ENCODE assay signal across 1 cellular context in the genomic region with DNA sequence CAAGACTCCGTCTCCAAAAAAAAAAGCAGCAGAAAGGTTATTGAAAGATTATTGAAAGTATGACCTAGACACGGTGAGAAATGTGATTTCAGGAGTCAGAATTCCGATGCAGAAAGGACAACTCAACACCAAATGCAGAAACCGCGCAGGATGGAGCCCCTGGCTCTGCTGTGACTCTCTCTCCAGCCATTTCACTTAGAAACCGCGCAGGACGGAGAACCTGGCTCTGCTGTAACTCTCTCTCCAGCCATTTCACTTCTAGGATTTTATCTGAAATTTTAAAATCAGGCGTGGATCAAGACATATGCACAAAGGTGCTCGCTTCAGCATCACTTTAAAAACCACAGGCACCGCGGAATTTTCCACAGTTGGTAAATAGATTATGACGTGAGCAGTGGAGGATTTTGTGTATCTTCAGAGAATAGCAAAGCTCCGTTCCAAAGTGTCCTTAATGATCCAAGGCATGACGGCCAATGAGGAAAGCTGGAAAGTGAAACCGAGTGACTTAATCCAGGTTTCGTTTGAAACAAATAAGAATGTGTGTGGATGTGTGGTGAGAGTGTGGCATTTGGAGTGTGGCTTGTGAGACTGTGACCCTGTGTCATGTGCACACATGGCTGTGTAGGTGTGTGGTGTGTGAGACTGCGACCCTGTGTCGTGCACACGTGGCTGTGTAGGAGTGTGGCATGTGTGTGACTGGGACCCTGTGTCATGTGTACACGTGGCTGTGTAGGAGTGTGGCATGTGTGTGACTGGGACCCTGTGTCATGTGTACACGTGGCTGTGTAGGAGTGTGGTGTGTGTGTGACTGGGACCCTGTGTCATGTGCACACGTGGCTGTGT.
TF ChIP-seq lines count a peak whose summit lies in the region.

No MANE protein-coding gene starts in this region.

TF ChIP-seq in H1, 55 proteins besides CTCF, POLR2A, EP300 and RAD21:
- TF ChIP-seq MAFK (IDR thresholded peaks at IDR 0.05; ENCODE audit: low read depth, low read length): no peak
- TF ChIP-seq POU5F1 (IDR thresholded peaks at IDR 0.05; ENCODE audit: low read depth, low read length): no peak
- TF ChIP-seq YY1 (IDR thresholded peaks at IDR 0.05; ENCODE audit: low read depth, low read length): no peak
- TF ChIP-seq HDAC6 (IDR thresholded peaks at IDR 0.05; ENCODE audit: low read depth, low read length): no peak
- TF ChIP-seq CBX5 (IDR thresholded peaks at IDR 0.05; ENCODE audit: low read depth, low read length): no peak
- TF ChIP-seq, protein P1, sequence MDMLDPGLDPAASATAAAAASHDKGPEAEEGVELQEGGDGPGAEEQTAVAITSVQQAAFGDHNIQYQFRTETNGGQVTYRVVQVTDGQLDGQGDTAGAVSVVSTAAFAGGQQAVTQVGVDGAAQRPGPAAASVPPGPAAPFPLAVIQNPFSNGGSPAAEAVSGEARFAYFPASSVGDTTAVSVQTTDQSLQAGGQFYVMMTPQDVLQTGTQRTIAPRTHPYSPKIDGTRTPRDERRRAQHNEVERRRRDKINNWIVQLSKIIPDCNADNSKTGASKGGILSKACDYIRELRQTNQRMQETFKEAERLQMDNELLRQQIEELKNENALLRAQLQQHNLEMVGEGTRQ (IDR thresholded peaks at IDR 0.05; ENCODE audit: low read length): no peak
- TF ChIP-seq CTBP2 (IDR thresholded peaks at IDR 0.05; ENCODE audit: borderline replicate concordance, insufficient read depth, insufficient read length, low read length): no peak
- TF ChIP-seq SUZ12 (IDR thresholded peaks at IDR 0.05; ENCODE audit: low read length): no peak
- no peak for TF ChIP-seq SIX5 (IDR thresholded peaks at IDR 0.05; ENCODE audit: low read depth, low read length)
- TF ChIP-seq HDAC2 (IDR thresholded peaks at IDR 0.05; ENCODE audit: borderline replicate concordance in 1 of 2, low read depth in 2 of 2, low read length in 2 of 2): no peak
- TF ChIP-seq RFX5 (IDR thresholded peaks at IDR 0.05; ENCODE audit: borderline replicate concordance, low read depth, low read length): no peak
- no peak for TF ChIP-seq POLR2AphosphoS5 (IDR thresholded peaks at IDR 0.05; ENCODE audit: low read depth, low read length)
- no peak for TF ChIP-seq SRF (IDR thresholded peaks at IDR 0.05; ENCODE audit: low read depth, low read length)
- TF ChIP-seq KDM5A (IDR thresholded peaks at IDR 0.05; ENCODE audit: low read length): no peak
- TF ChIP-seq JUN (IDR thresholded peaks at IDR 0.05; ENCODE audit: low read depth, low read length): no peak
- no peak for TF ChIP-seq GABPA (IDR thresholded peaks at IDR 0.05; ENCODE audit: borderline replicate concordance, insufficient read depth, low read length)
- TF ChIP-seq NANOG (IDR thresholded peaks at IDR 0.05; ENCODE audit: insufficient read depth, low read depth, low read length, poor library complexity, severe bottlenecking): no peak
- TF ChIP-seq RXRA (IDR thresholded peaks at IDR 0.05; ENCODE audit: insufficient read depth, low read depth, low read length): no peak
